In the genomic region with DNA sequence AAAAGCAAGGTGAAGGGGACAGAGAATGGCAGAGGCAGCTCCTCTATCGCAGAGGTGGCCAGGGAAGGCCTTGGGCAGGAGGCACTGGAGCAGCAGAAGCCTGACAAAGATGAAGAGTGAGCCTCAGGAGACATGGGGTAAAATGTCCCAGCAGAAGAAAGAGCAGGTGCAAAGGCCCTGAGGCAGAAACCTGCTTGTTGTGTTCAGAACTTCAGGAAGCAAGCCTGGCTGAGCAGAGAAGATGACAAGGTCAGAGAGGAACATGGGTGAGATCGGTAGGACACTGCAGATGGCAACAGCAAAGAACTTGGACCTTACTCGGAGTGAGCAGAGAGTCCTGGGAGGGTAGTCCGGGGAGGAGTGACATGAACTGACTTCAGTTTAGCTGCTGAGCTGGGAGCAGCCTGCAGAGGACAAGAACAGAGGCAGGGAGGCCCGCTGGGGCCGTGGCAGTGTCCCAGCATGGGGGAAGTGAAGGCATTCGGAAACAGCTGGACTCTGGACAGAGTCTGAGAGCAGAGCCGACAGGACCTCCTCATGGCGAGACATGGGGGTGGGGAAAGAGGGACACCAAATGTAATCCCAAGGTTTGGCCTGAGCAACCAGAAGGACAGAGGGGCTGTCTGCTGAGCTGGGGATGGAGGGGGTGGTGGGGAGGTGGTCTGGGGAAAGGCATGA, we compare ENCODE assay signal across 12 cellular contexts.
DNase-seq lines count a peak whose midpoint lies in the region; ATAC-seq lines count a peak whose summit lies in the region.
"Had no signal": no experiment of that assay in that cellular context is flagged by ENCODE, and none has a peak within 500 bp of the region (broad histone marks: within the 10 kb centered on the region; RNA-seq: fewer than 3 reads in every experiment).

No MANE protein-coding gene starts in this region.

- peaks cover 24% of the 10 kb centered on the region for H3K36me3 ChIP-seq in CD8-positive, alpha-beta memory T cell (ENCODE audit: insufficient read depth, low read length)

- no peaks in the 10 kb centered on the region for H3K9me3 Mint-ChIP-seq in CD8-positive, alpha-beta memory T cell
- no peaks in the 10 kb centered on the region for H3K9me3 Mint-ChIP-seq in effector memory CD8-positive, alpha-beta T cell

- H3K27ac Mint-ChIP-seq in CD8-positive, alpha-beta memory T cell: peak overlapping the region; percentile 77 to 97 (median 88)
- peak overlapping the region; percentile 91 for H3K27ac Mint-ChIP-seq in T-helper 17 cell
- H3K27ac Mint-ChIP-seq in effector memory CD8-positive, alpha-beta T cell: peak overlapping the region; percentile 63 to 93

- H3K27me3 Mint-ChIP-seq in CD8-positive, alpha-beta memory T cell: peaks cover 0 to 3% of the 10 kb centered on the region in 2 donors
- H3K27me3 Mint-ChIP-seq in T-helper 17 cell: no peaks in the 10 kb centered on the region
- H3K27me3 Mint-ChIP-seq in effector memory CD8-positive, alpha-beta T cell: no peaks in the 10 kb centered on the region

- no peaks in the 10 kb centered on the region for H3K9me3 ChIP-seq in CD8-positive, alpha-beta memory T cell (ENCODE audit: low read length)
- no peaks in the 10 kb centered on the region for H3K9me3 ChIP-seq in T-helper 17 cell (ENCODE audit: control insufficient read depth, low read length, poor library complexity, severe bottlenecking)

- ATAC-seq in T-helper 17 cell: no peak
- ATAC-seq in effector memory CD8-positive, alpha-beta T cell (replicated peaks): no peak
- ATAC-seq: foreskin keratinocyte, left colon had no signal

- H3K4me1 ChIP-seq in CD8-positive, alpha-beta memory T cell (ENCODE audit: insufficient read depth, low read length): peaks cover 65% of the 10 kb centered on the region
- H3K4me1 ChIP-seq: foreskin keratinocyte had no signal

- peak overlapping the region; percentile 19 to 87 (median 56) for H3K4me3 Mint-ChIP-seq in CD8-positive, alpha-beta memory T cell
- H3K4me3 Mint-ChIP-seq in T-helper 17 cell: peak overlapping the region; percentile 68
- peak overlapping the region; percentile 74 to 90 for H3K4me3 Mint-ChIP-seq in effector memory CD8-positive, alpha-beta T cell

- no peak overlapping the region for H3K27ac ChIP-seq in CD8-positive, alpha-beta memory T cell (ENCODE audit: low read depth, low read length)
- H3K27ac ChIP-seq in skin epidermis: peak overlapping the region in 13 of 21 experiments; percentile 26 to 86 (median 73)
- H3K27ac ChIP-seq: foreskin keratinocyte had no signal

- DNase-seq in CD8-positive, alpha-beta memory T cell: no peak
- DNase-seq in T-helper 17 cell: no peak
- no peak for DNase-seq in effector memory CD8-positive, alpha-beta T cell
- no peak for DNase-seq in NCI-H146 (lab: John Stamatoyannopoulos, UW)
- no peak for DNase-seq in COLO668 (lab: John Stamatoyannopoulos, UW; ENCODE audit: unreplicated experiment)
- DNase-seq in DMS 273 treated with DMSO at 0.1 percent for 48 hours (lab: John Stamatoyannopoulos, UW): no peak
- DNase-seq in H4 (ENCODE audit: low spot score): no peak
- DNase-seq: central memory CD4-positive, alpha-beta T cell; foreskin keratinocyte; left colon; NCI-H1092 treated with DMSO at 0.1 percent for 48 hours had no signal

- POLR2A ChIA-PET in CD8-positive, alpha-beta memory T cell (lab: Charles Lee): no interaction called here

- peaks cover 92 to 100% (median 96%) of the 10 kb centered on the region in 3 donors for H3K4me1 Mint-ChIP-seq in CD8-positive, alpha-beta memory T cell
- peaks cover 65% of the 10 kb centered on the region for H3K4me1 Mint-ChIP-seq in T-helper 17 cell
- peaks cover 84 to 94% of the 10 kb centered on the region in 2 donors for H3K4me1 Mint-ChIP-seq in effector memory CD8-positive, alpha-beta T cell (ENCODE audit: low read depth in 2 of 2)

- CTCF ChIA-PET in CD8-positive, alpha-beta memory T cell (lab: Charles Lee): interaction anchor here (1.0 to 2.1 kb wide), 4 partner anchors 37 to 106 kb away, joined by 3 to 7 read pairs (median 3); partner anchors contain the start of gene PREX1

- H3K36me3 Mint-ChIP-seq in CD8-positive, alpha-beta memory T cell: peaks cover 4 to 61% (median 34%) of the 10 kb centered on the region in 3 donors
- H3K36me3 Mint-ChIP-seq in T-helper 17 cell (ENCODE audit: low read depth): peaks cover 11% of the 10 kb centered on the region
- peaks cover 32% of the 10 kb centered on the region for H3K36me3 Mint-ChIP-seq in effector memory CD8-positive, alpha-beta T cell (ENCODE audit: insufficient read depth)

- H3K4me3 ChIP-seq in CD8-positive, alpha-beta memory T cell (ENCODE audit: low read length): no peak overlapping the region
- H3K4me3 ChIP-seq in skin epidermis: no peak overlapping the region

- no peaks in the 10 kb centered on the region for H3K27me3 ChIP-seq in CD8-positive, alpha-beta memory T cell (ENCODE audit: insufficient read depth, low read length, poor library complexity, severe bottlenecking)
- H3K27me3 ChIP-seq: foreskin keratinocyte had no signal
